17 cellular contexts compared by ENCODE assay signal in the genomic region with DNA sequence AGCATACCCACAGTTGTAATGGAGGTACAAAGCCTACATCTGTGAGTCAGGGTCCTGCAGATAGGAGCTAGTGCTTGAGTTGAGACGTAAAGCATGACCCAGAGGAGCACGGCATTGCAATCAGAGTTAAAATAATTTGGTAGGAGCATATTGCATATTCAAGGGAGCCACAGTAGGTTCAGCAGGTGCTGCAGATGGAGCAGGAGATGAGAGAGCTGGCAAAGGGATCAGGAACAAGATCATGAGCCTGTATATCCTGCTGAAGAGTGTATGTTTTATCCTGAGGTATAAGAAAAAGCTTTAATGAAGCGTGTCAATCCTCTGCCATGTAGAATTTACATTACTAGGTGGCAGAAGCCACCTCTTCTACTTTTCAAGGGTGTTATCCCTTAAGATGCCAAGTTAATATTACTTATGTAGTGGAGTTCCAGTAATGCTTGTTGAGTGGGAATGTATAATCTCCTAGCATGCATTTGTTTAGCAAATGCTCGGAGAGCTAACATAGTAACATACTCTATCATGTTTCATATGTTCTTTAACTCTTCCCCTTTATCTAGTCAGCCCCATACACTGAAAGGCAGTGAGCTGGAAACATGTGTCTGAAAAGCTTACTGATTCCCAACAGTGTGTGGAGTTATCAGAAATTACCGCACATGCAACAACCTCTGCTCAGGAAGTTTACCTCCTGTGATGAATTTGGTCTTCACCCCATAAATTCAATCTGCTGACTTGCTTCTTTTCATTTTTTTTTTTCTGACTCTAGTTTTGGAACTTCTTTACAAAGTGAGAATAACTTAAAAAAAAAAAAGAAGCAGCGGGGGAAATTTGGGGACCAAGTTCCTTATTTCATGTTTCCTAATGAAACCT.
DNase-seq lines count a peak whose midpoint lies in the region; ATAC-seq, FAIRE-seq and TF ChIP-seq lines count a peak whose summit lies in the region.
"Had no signal": no experiment of that assay in that cellular context is flagged by ENCODE, and none has a peak within 500 bp of the region (broad histone marks: within the 10 kb centered on the region; RNA-seq: fewer than 3 reads in every experiment).

No MANE protein-coding gene starts in this region.

- no peaks in the 10 kb centered on the region for H4K20me1 ChIP-seq in K562 (replicated peaks; ENCODE audit: control insufficient read depth, insufficient read depth, low read length)

- H3K9me1 ChIP-seq in K562 (ENCODE audit: control insufficient read depth, insufficient read depth, low read length), result no peaks in the 10 kb centered on the region

- no peak for FAIRE-seq in K562 (lab: Jason Lieb, UNC)
- FAIRE-seq: endothelial cell of umbilical vein had no signal

- H2AFZ ChIP-seq in K562 (ENCODE audit: low read depth, low read length), result peak overlapping the region; percentile 63
- H2AFZ ChIP-seq: parathyroid adenoma had no signal

- peaks cover 13% of the 10 kb centered on the region for H3K36me3 ChIP-seq in K562 (ENCODE audit: control insufficient read depth, insufficient read depth, low read length)
- H3K36me3 ChIP-seq: BE2C, breast epithelium had no signal

- TF ChIP-seq POLR2A in K562 (conservative IDR thresholded peaks at IDR 0.05), result no peak

- peaks cover 19 to 84% of the 10 kb centered on the region in 2 experiments for H3K4me1 ChIP-seq in K562 (replicated peaks in 1 of 2; ENCODE audit: control insufficient read depth in 2 of 2, insufficient read depth in 2 of 2, low read length in 2 of 2)
- H3K4me1 ChIP-seq: BE2C, breast epithelium, parathyroid adenoma had no signal

- H3K27me3 ChIP-seq in K562 (ENCODE audit: control insufficient read depth in 2 of 2, insufficient read depth in 2 of 2, low read length in 2 of 2), result no peaks in the 10 kb centered on the region
- H3K27me3 ChIP-seq: BE2C, breast epithelium had no signal

- DNase-seq in K562 (ENCODE audit: extremely low read depth in 1 of 4, low spot score in 3 of 4), result peak in 1 of 4 experiments; percentile 64
- no peak for DNase-seq in posterior vena cava (ENCODE audit: low spot score)
- DNase-seq in activated T-helper 2 cell treated with anti-CD3 and anti-CD28 coated beads, Interferon-gamma antibody, Interleukin-2, Interleukin-4, amounts not matched to agents 10 μg/mL and 5 μg/mL and 100 μg/mL, durations not matched to agents 14 hours and 24 hours and 36 hours (ENCODE audit: low spot score), result no peak
- DNase-seq in activated gamma-delta T cell treated with Interleukin-2 at 50 U/mL for 16 hours, result no peak
- DNase-seq in activated naive CD4-positive, alpha-beta T cell treated with anti-CD3 and anti-CD28 coated beads, Interleukin-2, amount 50 U/mL, for 16 hours, result no peak
- DNase-seq: activated CD4-positive, alpha-beta T cell treated with anti-CD3 and anti-CD28 coated beads for 36 hours; BE2C; GDM1; NCI-H510A treated with DMSO at 0.1 percent for 48 hours; stimulated activated naive CD4-positive, alpha-beta T cell treated with Interleukin-2 at 50 U/mL for 16 hours had no signal

- no peaks in the 10 kb centered on the region for H3K36me3 Mint-ChIP-seq in activated T-helper 2 cell treated with anti-CD3 and anti-CD28 coated beads, Interferon-gamma antibody, Interleukin-2, Interleukin-4, amounts not matched to agents 10 μg/mL and 5 μg/mL and 100 μg/mL, durations not matched to agents 14 hours and 24 hours and 36 hours (ENCODE audit: low read depth)

- peak overlapping the region in 1 of 2 experiments; percentile 10; a peak in 1 of 4 replicates for H3K9ac ChIP-seq in K562 (ENCODE audit: insufficient read depth in 1 of 2, low read depth in 2 of 2, low read length in 2 of 2)
- H3K9ac ChIP-seq: parathyroid adenoma had no signal

- no peaks in the 10 kb centered on the region for H3K4me1 Mint-ChIP-seq in activated T-helper 2 cell treated with anti-CD3 and anti-CD28 coated beads, Interferon-gamma antibody, Interleukin-2, Interleukin-4, amounts not matched to agents 10 μg/mL and 5 μg/mL and 100 μg/mL, durations not matched to agents 14 hours and 24 hours and 36 hours (ENCODE audit: low read depth)

- in situ Hi-C loops in K562 (cut with MboI), result loop anchor here (5.0 kb wide), 1 partner anchor 332 kb away; no protein-coding TSS in a partner anchor

- no peaks in the 10 kb centered on the region for H3K9me3 Mint-ChIP-seq in activated T-helper 2 cell treated with anti-CD3 and anti-CD28 coated beads, Interferon-gamma antibody, Interleukin-2, Interleukin-4, amounts not matched to agents 10 μg/mL and 5 μg/mL and 100 μg/mL, durations not matched to agents 14 hours and 24 hours and 36 hours

- H3K4me2 ChIP-seq in K562 (ENCODE audit: insufficient read depth, low read length), result 0 out of 2 replicates have a peak overlapping the region, but pooled peaks have one; percentile 7

- peak; percentile 14 for ATAC-seq in GM18508 (IDR thresholded peaks at IDR 0.05; ENCODE audit: insufficient read depth, unreplicated experiment)
- peak; percentile 37 for ATAC-seq in GM21526 (IDR thresholded peaks at IDR 0.05; ENCODE audit: low FRiP score, unreplicated experiment)
- peak; percentile 36 for ATAC-seq in HG03103 (IDR thresholded peaks at IDR 0.05; ENCODE audit: low read depth, unreplicated experiment)
- no peak for ATAC-seq in K562
- ATAC-seq: SK-N-SH treated with all-trans-retinoic acid at 6 μM for 48 hours had no signal

- H3K4me3 Mint-ChIP-seq in activated T-helper 2 cell treated with anti-CD3 and anti-CD28 coated beads, Interferon-gamma antibody, Interleukin-2, Interleukin-4, amounts not matched to agents 10 μg/mL and 5 μg/mL and 100 μg/mL, durations not matched to agents 14 hours and 24 hours and 36 hours (ENCODE audit: low read depth), result no peak overlapping the region
- H3K4me3 Mint-ChIP-seq: activated CD4-positive, alpha-beta T cell treated with anti-CD3 and anti-CD28 coated beads for 36 hours had no signal

- 53% methylated on average over 6 of the region's 6 CpGs for WGBS in K562 (ENCODE audit: insufficient coverage, low coverage, missing lambda C conversion rate)

- no TSS peak for BruUV-seq in K562 (replicated peaks; lab: Mats Ljungman, UMichigan)

- TF ChIP-seq CTCF in K562 (IDR thresholded peaks at IDR 0.05 in 2 of 3, conservative IDR thresholded peaks at IDR 0.05 in 1 of 3; ENCODE audit: insufficient read depth in 2 of 3, low read depth in 1 of 3, low read length in 3 of 3), result no peak

- POLR2A ChIA-PET in K562 (lab: Yijun Ruan, JAX), result interaction anchor here (0.5 to 1.0 kb wide), 4 partner anchors 11 to 115 kb away, joined by 3 read pairs; no protein-coding TSS in a partner anchor

- no peaks in the 10 kb centered on the region for H3K27me3 Mint-ChIP-seq in activated T-helper 2 cell treated with anti-CD3 and anti-CD28 coated beads, Interferon-gamma antibody, Interleukin-2, Interleukin-4, amounts not matched to agents 10 μg/mL and 5 μg/mL and 100 μg/mL, durations not matched to agents 14 hours and 24 hours and 36 hours (ENCODE audit: low read depth)
- H3K27me3 Mint-ChIP-seq: activated CD4-positive, alpha-beta T cell treated with anti-CD3 and anti-CD28 coated beads for 36 hours had no signal

- H3K4me3 ChIP-seq in K562, result no peak overlapping the region
- H3K4me3 ChIP-seq: breast epithelium had no signal

- no peak; the same call in 1 of the 2 replicates for TF ChIP-seq EP300 in K562 (IDR thresholded peaks at IDR 0.05; ENCODE audit: low read length)

- H3K27ac ChIP-seq in K562 (ENCODE audit: extremely low read depth, low read depth, low read length), result peak overlapping the region; percentile 98
- H3K27ac ChIP-seq: breast epithelium, parathyroid adenoma had no signal

- no peaks in the 10 kb centered on the region for H3K79me2 ChIP-seq in K562 (ENCODE audit: control insufficient read depth, insufficient read depth, low read length)
- H3K79me2 ChIP-seq: parathyroid adenoma had no signal

- H3K9me3 ChIP-seq in K562 (replicated peaks; ENCODE audit: control insufficient read depth, insufficient read depth, low read depth, low read length), result peaks cover 15% of the 10 kb centered on the region
- H3K9me3 ChIP-seq: BE2C, breast epithelium had no signal

- no peak overlapping the region for H3K27ac Mint-ChIP-seq in activated T-helper 2 cell treated with anti-CD3 and anti-CD28 coated beads, Interferon-gamma antibody, Interleukin-2, Interleukin-4, amounts not matched to agents 10 μg/mL and 5 μg/mL and 100 μg/mL, durations not matched to agents 14 hours and 24 hours and 36 hours
- H3K27ac Mint-ChIP-seq: activated CD4-positive, alpha-beta T cell treated with anti-CD3 and anti-CD28 coated beads for 36 hours had no signal

- peak in 1 of 2 experiments; percentile 34; a peak in 2 of 4 replicates for TF ChIP-seq RAD21 in K562 (CRISPR knock-in tag; conservative IDR thresholded peaks at IDR 0.05 in 1 of 2, IDR thresholded peaks at IDR 0.05 in 1 of 2)

- CTCF ChIA-PET in K562 (lab: Yijun Ruan, JAX; ENCODE audit: low intra/inter-chr PET ratio), result no interaction called here

- intact Hi-C loops in K562 (cut with micrococcal nuclease), result loop anchor here (5.0 kb wide), 1 partner anchor 162 kb away; no protein-coding TSS in a partner anchor
- intact Hi-C loops in posterior vena cava (cut with DNase I), result no loop called here
- intact Hi-C loops in activated T-helper 2 cell treated with anti-CD3 and anti-CD28 coated beads, Interferon-gamma antibody, Interleukin-2, Interleukin-4, amounts not matched to agents 10 μg/mL and 5 μg/mL and 100 μg/mL, durations not matched to agents 14 hours and 24 hours and 36 hours (cut with micrococcal nuclease), result no loop called here

TF ChIP-seq in K562, 482 proteins besides CTCF, POLR2A, EP300 and RAD21 (continues in another document):
- TF ChIP-seq NEUROD1 (IDR thresholded peaks at IDR 0.05; ENCODE audit: borderline replicate concordance, low read depth, low read length, partially characterized antibody), result no peak
- peak; percentile 55; the same call in 1 of the 2 replicates for TF ChIP-seq TEAD4 (IDR thresholded peaks at IDR 0.05; ENCODE audit: low read length)
- TF ChIP-seq TEAD4 (CRISPR knock-in tag; IDR thresholded peaks at IDR 0.05; ENCODE audit: borderline replicate concordance), result no peak
- TF ChIP-seq SMAD4 (CRISPR knock-in tag; conservative IDR thresholded peaks at IDR 0.05), result 0 out of 2 replicates have a peak, but pooled peaks have one; percentile 4
- no peak for TF ChIP-seq RBM25 (IDR thresholded peaks at IDR 0.05; ENCODE audit: low read depth, low read length, severe bottlenecking)
- TF ChIP-seq HDAC8 (tag; IDR thresholded peaks at IDR 0.05), result no peak
- TF ChIP-seq NELFE (IDR thresholded peaks at IDR 0.05; ENCODE audit: insufficient read depth, insufficient read length), result no peak
- no peak for TF ChIP-seq POLR2H (tag; IDR thresholded peaks at IDR 0.05; ENCODE audit: low read depth)
- TF ChIP-seq SAP30 (IDR thresholded peaks at IDR 0.05; ENCODE audit: borderline replicate concordance, insufficient read depth, low read depth, low read length, poor library complexity, severe bottlenecking), result no peak
- no peak for TF ChIP-seq ZNF57 (CRISPR knock-in tag; IDR thresholded peaks at IDR 0.05)
- no peak for TF ChIP-seq RBM22 (IDR thresholded peaks at IDR 0.05; ENCODE audit: low read depth, low read length, poor library complexity, severe bottlenecking)
- TF ChIP-seq BACH1 (tag; IDR thresholded peaks at IDR 0.05), result peak; percentile 41; the same call in 1 of the 2 replicates
- no peak for TF ChIP-seq ELF1 (tag; IDR thresholded peaks at IDR 0.05)
- TF ChIP-seq ZNF316 (IDR thresholded peaks at IDR 0.05), result peak; percentile 84
- TF ChIP-seq MAFF (IDR thresholded peaks at IDR 0.05; ENCODE audit: low read length), result no peak
